Comparison of ENCODE assay signal across 9 cellular contexts in the genomic region with DNA sequence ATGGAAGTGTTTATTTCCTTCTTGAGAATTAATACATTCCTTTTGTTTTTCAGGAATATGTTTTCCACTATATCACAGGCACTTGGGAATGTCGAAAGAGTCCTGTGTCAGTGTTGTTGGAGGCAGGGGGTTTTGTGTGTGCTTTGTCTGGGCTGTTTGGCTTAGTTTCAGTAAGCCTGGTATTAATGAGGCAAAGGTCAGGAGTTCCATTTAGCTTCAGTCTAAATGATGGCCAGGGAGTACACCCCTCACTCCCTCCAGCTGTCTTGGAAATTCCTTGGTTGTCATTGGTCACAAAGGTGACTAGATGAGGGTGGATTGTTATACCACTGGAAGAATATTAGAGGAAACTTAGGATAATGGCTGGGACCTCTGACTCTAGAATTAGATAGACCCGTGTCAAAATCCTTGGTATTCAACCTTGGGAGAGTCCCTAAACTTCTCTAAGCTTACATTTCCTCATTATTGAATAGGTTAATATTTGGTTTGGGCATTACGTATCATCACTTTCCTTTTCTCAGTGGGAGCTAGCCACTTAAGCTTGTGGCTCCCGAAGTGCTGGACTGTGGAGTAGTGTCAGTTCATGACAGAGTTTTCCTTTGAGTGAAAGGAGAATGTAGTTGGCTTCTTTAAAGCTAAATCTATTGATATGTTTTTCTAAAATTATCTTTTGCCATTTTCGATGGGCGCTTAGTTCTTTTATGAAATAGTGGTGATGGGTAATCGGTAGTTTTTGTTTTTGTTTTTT. TPM values are rescaled to one million over a fixed set of nuclear protein-coding genes. Genes with fewer than 3 reads are reported as not detected.
A peak's percentile ranks its signal among the peaks of the same experiment; 100 is the strongest.
DNase-seq lines count a peak whose midpoint lies in the region; ATAC-seq and TF ChIP-seq lines count a peak whose summit lies in the region.
"Had no signal": no experiment of that assay in that cellular context is flagged by ENCODE, and none has a peak within 500 bp of the region (broad histone marks: within the 10 kb centered on the region; RNA-seq: fewer than 3 reads in every experiment).

No MANE protein-coding gene starts in this region.

- H3K79me2 ChIP-seq in PC-9 (ENCODE audit: low read depth) = peaks cover 95% of the 10 kb centered on the region

- H3K4me1 Mint-ChIP-seq in chondrocyte (ENCODE audit: low read depth) = peaks cover 68% of the 10 kb centered on the region

- H3K27ac ChIP-seq in HEK293 (ENCODE audit: extremely low read depth, low read depth, low read length) = 0 out of 2 replicates have a peak overlapping the region, but pooled peaks have one; percentile 60
- peak overlapping the region; percentile 43 to 81 for H3K27ac ChIP-seq in left lung
- peak overlapping the region; percentile 46 for H3K27ac ChIP-seq in stomach smooth muscle (ENCODE audit: low read length)
- no peak overlapping the region for H3K27ac ChIP-seq in PC-9

- peaks cover 1% of the 10 kb centered on the region for H3K36me3 Mint-ChIP-seq in chondrocyte (ENCODE audit: low read depth)

- intact Hi-C loops in left lung (cut with DNase I) (no loop called here), PC-9 (cut with micrococcal nuclease; ENCODE audit: unreplicated experiment) (no loop called here)

- H3K4me3 ChIP-seq in HEK293 (ENCODE audit: low read depth, low read length) (no peak overlapping the region), left lung (no peak overlapping the region), stomach smooth muscle (ENCODE audit: low read length in 2 of 2) (peak overlapping the region; percentile 52 to 57), PC-9 (no peak overlapping the region)

- CTCF ChIA-PET in HEK293 (lab: Yijun Ruan, JAX) (interaction anchor here (0.6 to 2.2 kb wide), 2 partner anchors 95 to 460 kb away, joined by 3 to 8 read pairs; no protein-coding TSS in a partner anchor), PC-9 (lab: Charles Lee) (no interaction called here)

- no peaks in the 10 kb centered on the region for H3K9me3 Mint-ChIP-seq in chondrocyte (ENCODE audit: low read depth)

- no peak overlapping the region for H3K4me2 ChIP-seq in PC-9

- H3K4me3 Mint-ChIP-seq in chondrocyte (ENCODE audit: unreplicated experiment) = no peak overlapping the region

- H3K9me3 ChIP-seq in HEK293 (ENCODE audit: control insufficient read depth, insufficient read depth, low read depth, low read length) (no peaks in the 10 kb centered on the region), left lung (no peaks in the 10 kb centered on the region), stomach smooth muscle (ENCODE audit: control insufficient read depth in 2 of 2, low read length in 2 of 2) (no peaks in the 10 kb centered on the region), PC-9 (ENCODE audit: insufficient read depth, low read depth) (no peaks in the 10 kb centered on the region)

- no peak for DNase-seq in chondrocyte (ENCODE audit: low spot score)
- no peak for DNase-seq in left lung
- no peak for DNase-seq in NCI-H2107 (lab: John Stamatoyannopoulos, UW)
- no peak for DNase-seq in PC-9
- DNase-seq in NCI-H2081 (lab: John Stamatoyannopoulos, UW) = no peak
- no peak for DNase-seq in SKM-1 treated with dmso at 0.1 percent for 144 hours (lab: John Stamatoyannopoulos, UW; ENCODE audit: unreplicated experiment)
- DNase-seq: NK-92 treated with Interleukin-12 subunit alpha and Interleukin-12 subunit beta, amount 100 ng/mL, for 24 hours had no signal

- H3K27me3 ChIP-seq in left lung (no peaks in the 10 kb centered on the region), stomach smooth muscle (ENCODE audit: control insufficient read depth in 1 of 2, insufficient read depth in 2 of 2, low read length in 2 of 2) (no peaks in the 10 kb centered on the region), PC-9 (ENCODE audit: insufficient read depth, low read depth) (no peaks in the 10 kb centered on the region)

- ATAC-seq in left lung = peak; percentile 38

- H4K20me1 ChIP-seq in PC-9 (ENCODE audit: insufficient read depth) = peaks cover 63% of the 10 kb centered on the region

- H3K36me3 ChIP-seq in HEK293 (ENCODE audit: control insufficient read depth in 2 of 2, insufficient read depth in 1 of 2, low read length in 2 of 2) = no peaks in the 10 kb centered on the region
- H3K36me3 ChIP-seq in left lung = no peaks in the 10 kb centered on the region
- H3K36me3 ChIP-seq in stomach smooth muscle (ENCODE audit: control insufficient read depth in 2 of 2, insufficient read depth in 2 of 2, low read length in 2 of 2) = no peaks in the 10 kb centered on the region
- peaks cover 15% of the 10 kb centered on the region; the same call in 1 of the 2 replicates for H3K36me3 ChIP-seq in PC-9 (ENCODE audit: low read depth)

- H3K4me1 ChIP-seq in HEK293 (ENCODE audit: control insufficient read depth, insufficient read depth, low read length) (peaks cover 40% of the 10 kb centered on the region), left lung (peaks cover 13 to 49% of the 10 kb centered on the region in 2 donors), stomach smooth muscle (ENCODE audit: control insufficient read depth, insufficient read depth, low read length) (peaks cover 27% of the 10 kb centered on the region), PC-9 (replicated peaks; ENCODE audit: insufficient read depth) (peaks cover 30% of the 10 kb centered on the region)

- H2AFZ ChIP-seq in PC-9 = no peak overlapping the region

- H3K27ac Mint-ChIP-seq in chondrocyte (ENCODE audit: unreplicated experiment) = peak overlapping the region; percentile 87

- H3K9ac ChIP-seq in stomach smooth muscle (ENCODE audit: low read length in 2 of 2) = peak overlapping the region; percentile 30 to 52

- H3K27me3 Mint-ChIP-seq in chondrocyte (ENCODE audit: low read depth) = no peaks in the 10 kb centered on the region

- BruUV-seq in PC-9 (replicated peaks; lab: Mats Ljungman, UMichigan) = no TSS peak

- H3K9me2 ChIP-seq in PC-9 (ENCODE audit: insufficient read depth) = no peaks in the 10 kb centered on the region

- no peaks in the 10 kb centered on the region; the same call in 1 of the 2 replicates for H3F3A ChIP-seq in PC-9 (ENCODE audit: insufficient read depth, low read depth)

- POLR2A ChIA-PET in HEK293 (lab: Yijun Ruan, JAX) = no interaction called here
- POLR2A ChIA-PET in PC-9 (lab: Charles Lee; ENCODE audit: unreplicated experiment) = interaction anchor here (0.6 to 0.7 kb wide), 2 partner anchors 27 to 225 kb away, joined by 4 to 9 read pairs; no protein-coding TSS in a partner anchor

- TF ChIP-seq CTCF in HEK293 (tag by site-specific recombination; IDR thresholded peaks at IDR 0.05) (no peak), chondrocyte (IDR thresholded peaks at IDR 0.05) (no peak), left lung (IDR thresholded peaks at IDR 0.05) (no peak), PC-9 (conservative IDR thresholded peaks at IDR 0.05) (no peak)

TF ChIP-seq in HEK293, 187 proteins besides CTCF, POLR2A, EP300 and RAD21 (continues in another document):
- TF ChIP-seq ZNF394 (tag by site-specific recombination; IDR thresholded peaks at IDR 0.05; ENCODE audit: borderline replicate concordance) (no peak), ZNF433 (tag by site-specific recombination; IDR thresholded peaks at IDR 0.05; ENCODE audit: low read depth) (no peak), WT1 (tag by site-specific recombination; IDR thresholded peaks at IDR 0.05) (peak; percentile 86), PRDM1 (tag by site-specific recombination; IDR thresholded peaks at IDR 0.05) (0 out of 2 replicates have a peak, but pooled peaks have one; percentile 38), MZF1 (tag by site-specific recombination; IDR thresholded peaks at IDR 0.05; ENCODE audit: borderline replicate concordance) (0 out of 2 replicates have a peak, but pooled peaks have one; percentile 52), ZNF354C (tag by site-specific recombination; IDR thresholded peaks at IDR 0.05; ENCODE audit: borderline replicate concordance, low read depth) (no peak), SP7 (tag by site-specific recombination; IDR thresholded peaks at IDR 0.05) (peak; percentile 20; the same call in 1 of the 2 replicates), GLI4 (tag by site-specific recombination; IDR thresholded peaks at IDR 0.05) (no peak), ZNF341 (tag by site-specific recombination; IDR thresholded peaks at IDR 0.05; ENCODE audit: low read depth) (peak; percentile 45; the same call in 1 of the 2 replicates)
- TF ChIP-seq, protein P1, sequence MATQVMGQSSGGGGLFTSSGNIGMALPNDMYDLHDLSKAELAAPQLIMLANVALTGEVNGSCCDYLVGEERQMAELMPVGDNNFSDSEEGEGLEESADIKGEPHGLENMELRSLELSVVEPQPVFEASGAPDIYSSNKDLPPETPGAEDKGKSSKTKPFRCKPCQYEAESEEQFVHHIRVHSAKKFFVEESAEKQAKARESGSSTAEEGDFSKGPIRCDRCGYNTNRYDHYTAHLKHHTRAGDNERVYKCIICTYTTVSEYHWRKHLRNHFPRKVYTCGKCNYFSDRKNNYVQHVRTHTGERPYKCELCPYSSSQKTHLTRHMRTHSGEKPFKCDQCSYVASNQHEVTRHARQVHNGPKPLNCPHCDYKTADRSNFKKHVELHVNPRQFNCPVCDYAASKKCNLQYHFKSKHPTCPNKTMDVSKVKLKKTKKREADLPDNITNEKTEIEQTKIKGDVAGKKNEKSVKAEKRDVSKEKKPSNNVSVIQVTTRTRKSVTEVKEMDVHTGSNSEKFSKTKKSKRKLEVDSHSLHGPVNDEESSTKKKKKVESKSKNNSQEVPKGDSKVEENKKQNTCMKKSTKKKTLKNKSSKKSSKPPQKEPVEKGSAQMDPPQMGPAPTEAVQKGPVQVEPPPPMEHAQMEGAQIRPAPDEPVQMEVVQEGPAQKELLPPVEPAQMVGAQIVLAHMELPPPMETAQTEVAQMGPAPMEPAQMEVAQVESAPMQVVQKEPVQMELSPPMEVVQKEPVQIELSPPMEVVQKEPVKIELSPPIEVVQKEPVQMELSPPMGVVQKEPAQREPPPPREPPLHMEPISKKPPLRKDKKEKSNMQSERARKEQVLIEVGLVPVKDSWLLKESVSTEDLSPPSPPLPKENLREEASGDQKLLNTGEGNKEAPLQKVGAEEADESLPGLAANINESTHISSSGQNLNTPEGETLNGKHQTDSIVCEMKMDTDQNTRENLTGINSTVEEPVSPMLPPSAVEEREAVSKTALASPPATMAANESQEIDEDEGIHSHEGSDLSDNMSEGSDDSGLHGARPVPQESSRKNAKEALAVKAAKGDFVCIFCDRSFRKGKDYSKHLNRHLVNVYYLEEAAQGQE (tag by site-specific recombination; IDR thresholded peaks at IDR 0.05) = peak; percentile 45

RNA-seq across cellular contexts. Expression of gene FRS2, which starts 5.2 kb away (rescaled TPM):
- total RNA-seq in chondrocyte = 45.1 to 52.7 TPM (median 46.9 TPM) in 3 replicates
- total RNA-seq in left lung = 10 to 100 TPM; 28.9 to 40.8 TPM
- 15.6 and 23.3 TPM in 2 replicates for total RNA-seq in PC-9 (2021)

Comparison
In these comparisons a context has a peak if more than half of its experiments do, and no peak if none do; other contexts are left out.
1. H3K4me3 ChIP-seq: peak in stomach smooth muscle (2 of 2); none in HEK293 (single experiment), left lung (0 of 2) and PC-9 (single experiment).